4 cellular contexts compared by ENCODE assay signal in the genomic region with DNA sequence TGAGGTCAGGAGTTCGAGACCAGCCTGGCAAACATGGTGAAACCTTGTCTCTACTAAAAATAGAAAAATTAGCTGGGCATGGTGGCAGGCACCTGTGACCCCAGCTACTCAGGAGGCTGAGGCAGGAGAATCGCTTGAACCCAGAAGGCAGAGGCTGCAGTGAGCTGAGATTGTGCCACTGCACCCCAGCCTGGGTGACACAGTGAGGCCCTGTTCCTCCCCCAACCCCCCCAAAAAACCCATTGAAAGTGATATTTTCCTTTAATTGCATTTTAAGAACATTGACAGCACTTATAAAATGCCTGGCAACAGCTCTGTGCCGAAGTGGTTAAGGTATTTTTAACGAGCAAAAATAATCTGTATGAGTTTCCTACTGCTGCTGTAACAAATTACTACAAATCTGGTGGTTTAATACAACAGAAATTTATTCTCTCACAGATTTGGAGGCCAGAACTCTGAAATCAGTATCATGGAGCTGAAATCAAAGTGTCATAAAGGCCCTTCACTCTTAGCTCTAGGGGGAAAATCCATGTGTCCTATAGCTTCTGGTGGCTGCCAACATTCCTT. TPM values are rescaled to one million over a fixed set of nuclear protein-coding genes. Genes with fewer than 3 reads are reported as not detected.
"Had no signal": no experiment of that assay in that cellular context is flagged by ENCODE, and none has a peak within 500 bp of the region (broad histone marks: within the 10 kb centered on the region; RNA-seq: fewer than 3 reads in every experiment).

No MANE protein-coding gene starts in this region.

RNA-seq across cellular contexts. Expression of gene GABRR3, which starts 24.1 kb away (rescaled TPM):
- total RNA-seq: LHCN-M2, M059J, MCF 10A, NCI-H460 had no signal
